ENCODE assay signal across 20 cellular contexts in the genomic region with DNA sequence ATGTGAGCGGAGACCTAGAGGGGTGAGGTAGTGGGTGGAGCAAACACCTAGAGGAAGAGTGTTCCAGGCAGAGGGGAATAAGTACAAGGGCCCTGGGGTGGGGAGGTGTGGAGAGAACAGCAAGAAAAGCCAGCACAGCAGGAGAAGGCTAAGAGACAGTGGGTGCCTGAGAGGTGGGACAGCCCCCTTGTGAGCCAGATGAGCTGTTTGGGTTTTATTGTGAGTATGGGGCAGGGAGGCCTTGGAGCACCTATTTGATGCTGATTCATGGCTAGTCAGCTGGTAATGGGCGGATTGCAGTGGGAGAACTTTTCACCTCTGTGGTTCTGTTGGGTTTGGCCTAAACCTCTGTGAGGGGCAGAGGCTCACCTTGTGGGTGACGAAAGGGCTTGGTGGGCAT.
DNase-seq lines count a peak whose midpoint lies in the region; ATAC-seq and TF ChIP-seq lines count a peak whose summit lies in the region.
"Had no signal": no experiment of that assay in that cellular context is flagged by ENCODE, and none has a peak within 500 bp of the region (broad histone marks: within the 10 kb centered on the region; RNA-seq: fewer than 3 reads in every experiment).

No MANE protein-coding gene starts in this region.

- peak overlapping the region; percentile 67 for H3K27ac Mint-ChIP-seq in activated T-helper 2 cell treated with anti-CD3 and anti-CD28 coated beads, Interferon-gamma antibody, Interleukin-2, Interleukin-4, amounts not matched to agents 10 μg/mL and 5 μg/mL and 100 μg/mL, durations not matched to agents 14 hours and 24 hours and 36 hours

- H3K27me3 ChIP-seq in mammary epithelial cell (ENCODE audit: insufficient read depth, low read length) (no peaks in the 10 kb centered on the region), breast epithelium (no peaks in the 10 kb centered on the region), PC-3 (ENCODE audit: low read length) (no peaks in the 10 kb centered on the region), stomach (no peaks in the 10 kb centered on the region)
- H3K27me3 ChIP-seq: neutrophil had no signal

- H3K36me3 Mint-ChIP-seq in activated T-helper 2 cell treated with anti-CD3 and anti-CD28 coated beads, Interferon-gamma antibody, Interleukin-2, Interleukin-4, amounts not matched to agents 10 μg/mL and 5 μg/mL and 100 μg/mL, durations not matched to agents 14 hours and 24 hours and 36 hours (ENCODE audit: low read depth), result peaks cover 83% of the 10 kb centered on the region

- H3K9me3 ChIP-seq in mammary epithelial cell (replicated peaks; ENCODE audit: insufficient read depth, low read length), result no peaks in the 10 kb centered on the region
- H3K9me3 ChIP-seq in breast epithelium, result no peaks in the 10 kb centered on the region
- H3K9me3 ChIP-seq in PC-3 (ENCODE audit: low read length), result no peaks in the 10 kb centered on the region
- H3K9me3 ChIP-seq in stomach, result no peaks in the 10 kb centered on the region
- H3K9me3 ChIP-seq: neutrophil, thoracic aorta had no signal

- H3K36me3 ChIP-seq in mammary epithelial cell (ENCODE audit: insufficient read depth, low read length) (peaks cover 6% of the 10 kb centered on the region), breast epithelium (no peaks in the 10 kb centered on the region), PC-3 (ENCODE audit: low read depth, low read length) (peaks cover 9% of the 10 kb centered on the region), stomach (peaks cover 29 to 66% (median 53%) of the 10 kb centered on the region in 4 donors)

- DNase-seq in mammary epithelial cell (peak; percentile 19), breast epithelium (ENCODE audit: low spot score in 2 of 2) (no peak), PC-3 (peak; percentile 54), stomach (no peak), amygdala (lab: John Stamatoyannopoulos, UW) (no peak), left ventricle myocardium superior (no peak)
- no peak for DNase-seq in activated T-helper 2 cell treated with anti-CD3 and anti-CD28 coated beads, Interferon-gamma antibody, Interleukin-2, Interleukin-4, amounts not matched to agents 10 μg/mL and 5 μg/mL and 100 μg/mL, durations not matched to agents 14 hours and 24 hours and 36 hours (ENCODE audit: low spot score)
- DNase-seq: activated CD4-positive, CD25-positive, alpha-beta regulatory T cell; activated CD8-positive, alpha-beta memory T cell treated with anti-CD3 and anti-CD28 coated beads, Interleukin-2, amount 50 U/mL, for 48 hours; activated naive CD4-positive, alpha-beta T cell treated with Interleukin-2 at 50 U/mL for 16 hours; DND-41; effector memory CD8-positive, alpha-beta T cell; head of caudate nucleus; NCI-H1092; NCI-H2029 treated with DMSO at 0.1 percent for 48 hours; NCI-H524; SHP77 had no signal

- in situ Hi-C loops in mammary epithelial cell (cut with MboI; ENCODE audit: low sequenced_read_pairs in 2 of 2), result no loop called here

- CTCF ChIA-PET in mammary epithelial cell (lab: Charles Lee; ENCODE audit: low non-redundant PET), result no interaction called here
- CTCF ChIA-PET in PC-3 (lab: Charles Lee), result interaction anchor here (0.6 kb wide), 1 partner anchor 62 kb away, joined by 6 read pairs; no protein-coding TSS in a partner anchor

- H3K4me2 ChIP-seq in mammary epithelial cell (ENCODE audit: insufficient read depth, low read depth, low read length), result no peak overlapping the region
- H3K4me2 ChIP-seq in PC-3 (ENCODE audit: low read length), result no peak overlapping the region

- BruUV-seq in mammary epithelial cell (replicated peaks; lab: Mats Ljungman, UMichigan) (no TSS peak), PC-3 (replicated peaks; lab: Mats Ljungman, UMichigan) (no TSS peak)

- no peak overlapping the region for H3K27ac ChIP-seq in mammary epithelial cell (ENCODE audit: insufficient read depth, low read depth, low read length)
- H3K27ac ChIP-seq in breast epithelium, result no peak overlapping the region
- peak overlapping the region; percentile 89 for H3K27ac ChIP-seq in PC-3 (ENCODE audit: low read length)
- H3K27ac ChIP-seq in stomach, result peak overlapping the region in 3 of 5 donors; percentile 26 to 91 (median 29)
- H3K27ac ChIP-seq: neutrophil, thoracic aorta had no signal

- H3K79me2 ChIP-seq in mammary epithelial cell (ENCODE audit: insufficient read depth, low read length) (peaks cover 14% of the 10 kb centered on the region), PC-3 (ENCODE audit: low read length) (peaks cover 20% of the 10 kb centered on the region)

- H3K9me3 Mint-ChIP-seq in activated T-helper 2 cell treated with anti-CD3 and anti-CD28 coated beads, Interferon-gamma antibody, Interleukin-2, Interleukin-4, amounts not matched to agents 10 μg/mL and 5 μg/mL and 100 μg/mL, durations not matched to agents 14 hours and 24 hours and 36 hours, result no peaks in the 10 kb centered on the region
- H3K9me3 Mint-ChIP-seq: effector memory CD8-positive, alpha-beta T cell had no signal

- intact Hi-C loops in mammary epithelial cell (cut with micrococcal nuclease), result no loop called here
- intact Hi-C loops in breast epithelium (cut with DNase I; ENCODE audit: low total_unique reads), result no loop called here
- intact Hi-C loops in PC-3 (cut with micrococcal nuclease), result loop anchor here (5.0 to 10.0 kb wide), 2 partner anchors 71 to 143 kb away; a partner anchor contains a TSS
- intact Hi-C loops in activated T-helper 2 cell treated with anti-CD3 and anti-CD28 coated beads, Interferon-gamma antibody, Interleukin-2, Interleukin-4, amounts not matched to agents 10 μg/mL and 5 μg/mL and 100 μg/mL, durations not matched to agents 14 hours and 24 hours and 36 hours (cut with micrococcal nuclease), result no loop called here
- intact Hi-C loops in stomach (cut with DNase I; ENCODE audit: low total_unique reads), result loop anchor here (10.0 kb wide), 1 partner anchor 133 kb away; a partner anchor contains a TSS
- intact Hi-C loops in left ventricle myocardium superior (cut with micrococcal nuclease), result no loop called here

- ATAC-seq in PC-3 (0 out of 2 replicates have a peak, but pooled peaks have one; percentile 3), left ventricle myocardium superior (no peak), HG02798 (IDR thresholded peaks at IDR 0.05; ENCODE audit: poor library complexity, unreplicated experiment) (no peak)
- ATAC-seq: effector memory CD8-positive, alpha-beta T cell had no signal

- POLR2A ChIA-PET in PC-3 (lab: Charles Lee; ENCODE audit: unreplicated experiment), result no interaction called here

- peaks cover 14% of the 10 kb centered on the region for H3K4me1 Mint-ChIP-seq in activated T-helper 2 cell treated with anti-CD3 and anti-CD28 coated beads, Interferon-gamma antibody, Interleukin-2, Interleukin-4, amounts not matched to agents 10 μg/mL and 5 μg/mL and 100 μg/mL, durations not matched to agents 14 hours and 24 hours and 36 hours (ENCODE audit: low read depth)

- no peak for TF ChIP-seq EP300 in stomach (IDR thresholded peaks at IDR 0.05)

- no peaks in the 10 kb centered on the region for H3K27me3 Mint-ChIP-seq in activated T-helper 2 cell treated with anti-CD3 and anti-CD28 coated beads, Interferon-gamma antibody, Interleukin-2, Interleukin-4, amounts not matched to agents 10 μg/mL and 5 μg/mL and 100 μg/mL, durations not matched to agents 14 hours and 24 hours and 36 hours (ENCODE audit: low read depth)
- H3K27me3 Mint-ChIP-seq: effector memory CD8-positive, alpha-beta T cell had no signal

- H3K4me1 ChIP-seq in mammary epithelial cell (ENCODE audit: insufficient read depth, low read length) (peaks cover 23% of the 10 kb centered on the region), breast epithelium (peaks cover 0 to 10% of the 10 kb centered on the region in 2 donors), PC-3 (ENCODE audit: insufficient read depth, low read length) (peaks cover 68% of the 10 kb centered on the region), stomach (peaks cover 48 to 83% (median 54%) of the 10 kb centered on the region in 4 donors)

- no peaks in the 10 kb centered on the region for H3F3A ChIP-seq in PC-3 (ENCODE audit: low read length, unreplicated experiment)

- H2AFZ ChIP-seq in mammary epithelial cell (ENCODE audit: low read depth, low read length) (no peak overlapping the region), PC-3 (ENCODE audit: low read length) (no peak overlapping the region)

- TF ChIP-seq POLR2A in breast epithelium (IDR thresholded peaks at IDR 0.05), result no peak
- no peak for TF ChIP-seq POLR2A in stomach (IDR thresholded peaks at IDR 0.05)

- no peak for TF ChIP-seq CTCF in mammary epithelial cell (conservative IDR thresholded peaks at IDR 0.05 in 1 of 2, IDR thresholded peaks at IDR 0.05 in 1 of 2; ENCODE audit: extremely low read depth in 1 of 2, insufficient read depth in 1 of 2, low read depth in 1 of 2, low read length in 2 of 2)
- no peak for TF ChIP-seq CTCF in breast epithelium (IDR thresholded peaks at IDR 0.05)
- TF ChIP-seq CTCF in PC-3 (conservative IDR thresholded peaks at IDR 0.05; ENCODE audit: low read depth, low read length), result no peak
- no peak for TF ChIP-seq CTCF in stomach (IDR thresholded peaks at IDR 0.05)

- H3K4me3 Mint-ChIP-seq in activated T-helper 2 cell treated with anti-CD3 and anti-CD28 coated beads, Interferon-gamma antibody, Interleukin-2, Interleukin-4, amounts not matched to agents 10 μg/mL and 5 μg/mL and 100 μg/mL, durations not matched to agents 14 hours and 24 hours and 36 hours (ENCODE audit: low read depth), result no peak overlapping the region
- H3K4me3 Mint-ChIP-seq: effector memory CD8-positive, alpha-beta T cell had no signal

- H3K4me3 ChIP-seq in mammary epithelial cell (replicated peaks in 1 of 3; ENCODE audit: insufficient read depth in 1 of 3, low read depth in 2 of 3, low read length in 3 of 3) (no peak overlapping the region), breast epithelium (no peak overlapping the region), PC-3 (ENCODE audit: low read length) (no peak overlapping the region), stomach (no peak overlapping the region)
- H3K4me3 ChIP-seq: thoracic aorta had no signal

- no peaks in the 10 kb centered on the region for H3K9me2 ChIP-seq in PC-3 (replicated peaks; ENCODE audit: low read length)

- H4K20me1 ChIP-seq in mammary epithelial cell (ENCODE audit: insufficient read depth, low read length) (no peaks in the 10 kb centered on the region), PC-3 (ENCODE audit: low read length) (no peaks in the 10 kb centered on the region)

- H3K9ac ChIP-seq in mammary epithelial cell (ENCODE audit: insufficient read depth, low read length) (no peak overlapping the region), PC-3 (ENCODE audit: low read length) (no peak overlapping the region)

- dilution Hi-C loops in mammary epithelial cell (cut with HindIII; ENCODE audit: low sequenced_read_pairs), result no loop called here

- 79% methylated on average over 3 of the region's 3 CpGs for WGBS in mammary epithelial cell (ENCODE audit: low coverage, missing lambda C conversion rate)
- WGBS in stomach, 5 donors, result 80 to 92% (median 86%) methylated on average over 2 to 3 of the region's 3 CpGs

Comparison
In these comparisons a context has a peak if more than half of its experiments do, and no peak if none do; other contexts are left out.
1. DNase-seq: peak in mammary epithelial cell (single experiment) and PC-3 (single experiment); none in breast epithelium (0 of 2), activated T-helper 2 cell treated with anti-CD3 and anti-CD28 coated beads, Interferon-gamma antibody, Interleukin-2, Interleukin-4, amounts not matched to agents 10 μg/mL and 5 μg/mL and 100 μg/mL, durations not matched to agents 14 hours and 24 hours and 36 hours (single experiment), stomach (single experiment), amygdala (0 of 56) and left ventricle myocardium superior (single experiment).
2. H3K27ac ChIP-seq: peak in PC-3 (single experiment) and stomach (3 of 5); none in mammary epithelial cell (single experiment) and breast epithelium (0 of 2).
3. intact Hi-C loops: an anchor here in PC-3 (5.0 to 10.0 kb wide) and stomach (10.0 kb wide); none called in mammary epithelial cell, breast epithelium, activated T-helper 2 cell treated with anti-CD3 and anti-CD28 coated beads, Interferon-gamma antibody, Interleukin-2, Interleukin-4, amounts not matched to agents 10 μg/mL and 5 μg/mL and 100 μg/mL, durations not matched to agents 14 hours and 24 hours and 36 hours and left ventricle myocardium superior.